ENCODE assay signal across 11 cellular contexts in the genomic region with DNA sequence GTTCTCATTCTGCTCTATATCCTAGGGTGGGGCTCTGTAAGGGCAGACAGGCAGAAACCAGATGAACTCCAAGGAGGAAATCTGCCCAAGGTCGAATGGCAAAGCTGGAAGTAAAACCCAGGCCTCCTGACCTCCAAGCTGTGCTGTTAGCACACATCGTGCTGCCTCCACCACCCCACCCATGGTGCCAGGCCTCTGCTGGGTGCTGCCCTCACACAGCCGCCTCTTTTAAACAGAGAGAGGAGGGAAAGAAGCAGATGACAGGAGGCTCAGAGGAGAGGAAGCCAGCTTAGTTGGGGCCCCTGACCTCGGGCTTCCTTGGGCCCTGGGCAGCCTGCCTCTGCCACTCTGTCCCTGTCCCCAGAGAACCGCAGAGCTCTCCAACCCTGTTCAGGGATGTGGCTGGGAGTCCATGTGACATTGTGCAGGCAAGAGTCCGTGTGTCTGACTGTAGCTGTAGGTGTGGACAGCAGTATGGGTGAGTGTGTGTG. TPM values are rescaled to one million over a fixed set of nuclear protein-coding genes. Genes with fewer than 3 reads are reported as not detected.
DNase-seq lines count a peak whose midpoint lies in the region; ATAC-seq, FAIRE-seq and TF ChIP-seq lines count a peak whose summit lies in the region.
"Had no signal": no experiment of that assay in that cellular context is flagged by ENCODE, and none has a peak within 500 bp of the region (broad histone marks: within the 10 kb centered on the region; RNA-seq: fewer than 3 reads in every experiment).

No MANE protein-coding gene starts in this region.

- H3K79me2 ChIP-seq in HCT116 (ENCODE audit: insufficient read depth, low read length) (no peaks in the 10 kb centered on the region), mammary epithelial cell (ENCODE audit: insufficient read depth, low read length) (no peaks in the 10 kb centered on the region), keratinocyte (ENCODE audit: control insufficient read depth, insufficient read depth, low read length) (no peaks in the 10 kb centered on the region)

- intact Hi-C loops in HCT116 (cut with micrococcal nuclease), result no loop called here
- intact Hi-C loops in mammary epithelial cell (cut with micrococcal nuclease), result loop anchor here (10.0 kb wide), 1 partner anchor 363 kb away; no protein-coding TSS in a partner anchor

- ATAC-seq in HCT116 (peak; percentile 3; the same call in 1 of the 2 replicates), GM18909 (IDR thresholded peaks at IDR 0.05; ENCODE audit: poor library complexity, unreplicated experiment) (no peak)

- BruUV-seq in HCT116 (replicated peaks; lab: Mats Ljungman, UMichigan) (no TSS peak), mammary epithelial cell (replicated peaks; lab: Mats Ljungman, UMichigan) (no TSS peak)

- POLR2A ChIA-PET in HCT116 (lab: Charles Lee), result no interaction called here

- no peak for TF ChIP-seq POLR2A in HCT116 (IDR thresholded peaks at IDR 0.05; ENCODE audit: borderline replicate concordance, extremely low read depth, insufficient read depth, insufficient read length)

- in situ Hi-C loops in mammary epithelial cell (cut with MboI; ENCODE audit: low sequenced_read_pairs in 2 of 2), result no loop called here

- H2AFZ ChIP-seq in HCT116 (ENCODE audit: low read depth, low read length, poor library complexity, severe bottlenecking) (no peak overlapping the region), mammary epithelial cell (ENCODE audit: low read depth, low read length) (peak overlapping the region; percentile 64), keratinocyte (ENCODE audit: control insufficient read depth, low read length) (peak overlapping the region; percentile 21)

- H3K36me3 ChIP-seq in HCT116 (ENCODE audit: control insufficient read depth in 1 of 2, insufficient read depth in 2 of 2, low read length in 2 of 2) (no peaks in the 10 kb centered on the region), mammary epithelial cell (ENCODE audit: insufficient read depth, low read length) (no peaks in the 10 kb centered on the region), keratinocyte (ENCODE audit: control insufficient read depth in 2 of 2, extremely low read depth in 1 of 2, insufficient read depth in 2 of 2, low read length in 2 of 2) (no peaks in the 10 kb centered on the region), skeletal muscle satellite cell (ENCODE audit: insufficient read depth, low read length) (peaks cover 5% of the 10 kb centered on the region)

- RAD21 ChIA-PET in HCT116 (lab: Charles Lee; ENCODE audit: low non-redundant PET in 1 of 2, low total read pairs in 2 of 2, uncharacterized antibody in 2 of 2, unreplicated experiment in 2 of 2), result no interaction called here

- dilution Hi-C loops in mammary epithelial cell (cut with HindIII; ENCODE audit: low sequenced_read_pairs), result no loop called here
- dilution Hi-C loops in keratinocyte (cut with MboI; ENCODE audit: extremely low pct_ligation_motif_present, low sequenced_read_pairs), result no loop called here

- peak overlapping the region; percentile 100 for H3K4me2 ChIP-seq in HCT116 (ENCODE audit: low read length)
- peak overlapping the region; percentile 100 for H3K4me2 ChIP-seq in mammary epithelial cell (ENCODE audit: insufficient read depth, low read depth, low read length)
- H3K4me2 ChIP-seq in keratinocyte (ENCODE audit: control insufficient read depth, extremely low read depth, insufficient read depth, low read depth, low read length), result peak overlapping the region; percentile 89
- peak overlapping the region; percentile 98 for H3K4me2 ChIP-seq in skeletal muscle satellite cell (ENCODE audit: low read length)

- no peaks in the 10 kb centered on the region for H3K9me1 ChIP-seq in keratinocyte (ENCODE audit: control insufficient read depth, extremely low read depth, insufficient read depth, low read length)

- TF ChIP-seq RAD21 in HCT116 (IDR thresholded peaks at IDR 0.05; ENCODE audit: low read depth), result no peak

- DNase-seq in HCT116 (ENCODE audit: low read depth, low spot score) (no peak), mammary epithelial cell (no peak), keratinocyte (ENCODE audit: low read depth, low spot score) (no peak), HuH-7.5 (ENCODE audit: low spot score) (no peak), COLO829 (ENCODE audit: low spot score) (no peak)
- DNase-seq in stimulated activated CD4-positive, alpha-beta T cell treated with anti-CD3 and anti-CD28 coated beads, Interleukin-2, amount 100 ng/mL, for 24 hours, result no peak
- DNase-seq: activated CD4-positive, alpha-beta T cell treated with anti-CD3 and anti-CD28 coated beads for 1 hour; effector memory CD4-positive, alpha-beta T cell; NCI-H2107 had no signal

- H3K27me3 ChIP-seq in HCT116 (ENCODE audit: insufficient read depth, low read length) (no peaks in the 10 kb centered on the region), mammary epithelial cell (ENCODE audit: insufficient read depth, low read length) (no peaks in the 10 kb centered on the region), keratinocyte (ENCODE audit: control insufficient read depth, extremely low read depth, insufficient read depth, low read length) (no peaks in the 10 kb centered on the region), skeletal muscle satellite cell (ENCODE audit: control insufficient read depth, insufficient read depth, low read length) (no peaks in the 10 kb centered on the region)

- H3K4me3 ChIP-seq in HCT116 (replicated peaks in 1 of 2; ENCODE audit: low read depth in 1 of 2, low read length in 2 of 2), result no peak overlapping the region; a peak in 1 of 4 replicates
- H3K4me3 ChIP-seq in mammary epithelial cell (replicated peaks in 1 of 3; ENCODE audit: insufficient read depth in 1 of 3, low read depth in 2 of 3, low read length in 3 of 3), result peak overlapping the region in 2 of 3 experiments; percentile 59 to 78
- peak overlapping the region in 1 of 3 experiments; percentile 54 for H3K4me3 ChIP-seq in keratinocyte (ENCODE audit: control insufficient read depth in 2 of 3, extremely low read depth in 1 of 3, insufficient read depth in 2 of 3, low read depth in 1 of 3, low read length in 3 of 3)
- H3K4me3 ChIP-seq in skeletal muscle satellite cell (ENCODE audit: low read length), result peak overlapping the region; percentile 76

- H3K9me3 ChIP-seq in HCT116 (ENCODE audit: control insufficient read depth in 1 of 2, insufficient read depth in 1 of 2, low read depth in 1 of 2, low read length in 2 of 2) (no peaks in the 10 kb centered on the region), mammary epithelial cell (replicated peaks; ENCODE audit: insufficient read depth, low read length) (no peaks in the 10 kb centered on the region), keratinocyte (ENCODE audit: control insufficient read depth, low read depth, low read length) (no peaks in the 10 kb centered on the region), skeletal muscle satellite cell (replicated peaks; ENCODE audit: low read length) (no peaks in the 10 kb centered on the region)

- H4K20me1 ChIP-seq in HCT116 (ENCODE audit: insufficient read depth) (no peaks in the 10 kb centered on the region), mammary epithelial cell (ENCODE audit: insufficient read depth, low read length) (no peaks in the 10 kb centered on the region), keratinocyte (ENCODE audit: control insufficient read depth, extremely low read depth, insufficient read depth, low read length) (no peaks in the 10 kb centered on the region)

- peaks cover 13 to 27% of the 10 kb centered on the region in 2 experiments for H3K4me1 ChIP-seq in HCT116 (ENCODE audit: control insufficient read depth in 1 of 2, insufficient read depth in 2 of 2, low read length in 2 of 2)
- peaks cover 27% of the 10 kb centered on the region for H3K4me1 ChIP-seq in mammary epithelial cell (ENCODE audit: insufficient read depth, low read length)
- peaks cover 23% of the 10 kb centered on the region for H3K4me1 ChIP-seq in keratinocyte (ENCODE audit: control insufficient read depth, extremely low read depth, insufficient read depth, low read length)
- H3K4me1 ChIP-seq in skeletal muscle satellite cell (ENCODE audit: control insufficient read depth, insufficient read depth, low read length), result peaks cover 30% of the 10 kb centered on the region

- no peaks in the 10 kb centered on the region for H3K9me2 ChIP-seq in HCT116 (ENCODE audit: insufficient read depth)

- no peak for FAIRE-seq in keratinocyte (lab: Jason Lieb, UNC)

- no peak overlapping the region for H3K9ac ChIP-seq in HCT116 (ENCODE audit: low read length)
- no peak overlapping the region for H3K9ac ChIP-seq in mammary epithelial cell (ENCODE audit: insufficient read depth, low read length)
- no peak overlapping the region for H3K9ac ChIP-seq in keratinocyte (ENCODE audit: control insufficient read depth, extremely low read depth, insufficient read depth, low read length)
- H3K9ac ChIP-seq in skeletal muscle satellite cell (ENCODE audit: low read depth, low read length), result peak overlapping the region; percentile 97

- no peak for TF ChIP-seq CTCF in HCT116 (IDR thresholded peaks at IDR 0.05 in 2 of 3, conservative IDR thresholded peaks at IDR 0.05 in 1 of 3; ENCODE audit: borderline replicate concordance in 1 of 3, insufficient read depth in 1 of 3, low read depth in 2 of 3, low read length in 2 of 3)
- no peak for TF ChIP-seq CTCF in mammary epithelial cell (conservative IDR thresholded peaks at IDR 0.05 in 1 of 2, IDR thresholded peaks at IDR 0.05 in 1 of 2; ENCODE audit: extremely low read depth in 1 of 2, insufficient read depth in 1 of 2, low read depth in 1 of 2, low read length in 2 of 2)
- no peak for TF ChIP-seq CTCF in keratinocyte (optimal IDR thresholded peaks at IDR 0.05 in 1 of 3, IDR thresholded peaks at IDR 0.05 in 1 of 3, conservative IDR thresholded peaks at IDR 0.05 in 1 of 3; ENCODE audit: extremely low read depth in 1 of 3, insufficient read depth in 2 of 3, low read length in 3 of 3)

- WGBS in mammary epithelial cell (ENCODE audit: low coverage, missing lambda C conversion rate), result 45% methylated on average over 6 of the region's 6 CpGs

- CTCF ChIA-PET in HCT116 (lab: Charles Lee) (no interaction called here), mammary epithelial cell (lab: Charles Lee; ENCODE audit: low non-redundant PET) (interaction anchor here (0.6 kb wide), 1 partner anchor 259 kb away, joined by 4 read pairs; no protein-coding TSS in a partner anchor)

- no peak overlapping the region; the same call in 1 of the 2 replicates for H3K27ac ChIP-seq in HCT116 (ENCODE audit: low read depth, low read length)
- no peak overlapping the region for H3K27ac ChIP-seq in mammary epithelial cell (ENCODE audit: insufficient read depth, low read depth, low read length)
- H3K27ac ChIP-seq in keratinocyte (ENCODE audit: control insufficient read depth, insufficient read depth, low read length), result no peak overlapping the region

RNA-seq across cellular contexts. Expression of a gene that starts 1.1 kb away (rescaled TPM):
- total RNA-seq in HCT116 (2021; ENCODE audit: unreplicated experiment) (1.3 TPM), mammary epithelial cell (10 to 100 TPM in 1 of 2 donors, 1 to 10 TPM in 1; 9.2 to 60.0 TPM)
- 0.87 and 1.5 TPM in 2 replicates for polyA plus RNA-seq in HCT116 (2012)
- polyA plus RNA-seq in mammary epithelial cell (7.6 TPM), keratinocyte (11.2 to 12.0 TPM (median 11.2 TPM) in 3 replicates)
- polyA minus RNA-seq in mammary epithelial cell (7.9 TPM), keratinocyte (9.7 to 19.1 TPM (median 14.7 TPM) in 3 replicates)
- polyA plus RNA-seq in keratinocyte (2011; ENCODE audit: low read depth), result 2.0 TPM
- polyA plus RNA-seq in keratinocyte (2011; cell fraction: cytosol; rRNA removed), result 14.5 and 17.2 TPM in 2 replicates
- 12.3 and 14.8 TPM in 2 replicates for polyA plus RNA-seq in keratinocyte (2011; cell fraction: nucleus; rRNA removed)
- polyA plus RNA-seq in keratinocyte (2012; ENCODE audit: low replicate concordance), result 1.3 and 12.0 TPM in 2 replicates
- polyA minus RNA-seq in keratinocyte (2011; cell fraction: cytosol; rRNA and poly(A)+ RNA removed), result 16.7 TPM
- 2.8 and 8.0 TPM in 2 replicates for polyA minus RNA-seq in keratinocyte (2011; cell fraction: nucleus; rRNA and poly(A)+ RNA removed)
- 7.4 and 22.9 TPM in 2 replicates for total RNA-seq in skeletal muscle satellite cell (2012; rRNA removed)

RNA-seq across cellular contexts. Expression of a gene that starts 50.5 kb away (rescaled TPM):
- 279 TPM for total RNA-seq in HCT116 (2021; ENCODE audit: unreplicated experiment)
- 150 and 175 TPM in 2 replicates for polyA plus RNA-seq in HCT116 (2012)
- total RNA-seq in mammary epithelial cell, result 100 to 1,000 TPM; 108 to 110 TPM
- polyA plus RNA-seq in mammary epithelial cell, result 67.5 TPM
- polyA minus RNA-seq in mammary epithelial cell, result 98.9 TPM
- polyA plus RNA-seq in keratinocyte, result 37.6 to 87.4 TPM (median 61.5 TPM) in 3 replicates
- polyA plus RNA-seq in keratinocyte (2011; ENCODE audit: low read depth), result 24.4 TPM
- polyA plus RNA-seq in keratinocyte (2011; cell fraction: cytosol; rRNA removed), result 43.6 and 72.7 TPM in 2 replicates
- 67.7 and 68.1 TPM in 2 replicates for polyA plus RNA-seq in keratinocyte (2011; cell fraction: nucleus; rRNA removed)
- polyA plus RNA-seq in keratinocyte (2012; ENCODE audit: low replicate concordance), result 53.7 and 79.4 TPM in 2 replicates
- polyA minus RNA-seq in keratinocyte, result 59.9 to 118 TPM (median 61.3 TPM) in 3 replicates
- polyA minus RNA-seq in keratinocyte (2011; cell fraction: cytosol; rRNA and poly(A)+ RNA removed), result 35.9 TPM
- 27.1 and 64.3 TPM in 2 replicates for polyA minus RNA-seq in keratinocyte (2011; cell fraction: nucleus; rRNA and poly(A)+ RNA removed)
- 53.0 and 70.1 TPM in 2 replicates for total RNA-seq in skeletal muscle satellite cell (2012; rRNA removed)

RNA-seq across cellular contexts. Expression of a gene that starts 51.1 kb away (rescaled TPM):
- 49.2 TPM for total RNA-seq in HCT116 (2021; ENCODE audit: unreplicated experiment)
- 39.3 and 52.1 TPM in 2 replicates for polyA plus RNA-seq in HCT116 (2012)
- 10 to 100 TPM; 17.0 to 42.8 TPM for total RNA-seq in mammary epithelial cell
- polyA plus RNA-seq in mammary epithelial cell, result 43.5 TPM
- 13.2 TPM for polyA minus RNA-seq in mammary epithelial cell
- 66.8 to 87.5 TPM (median 69.1 TPM) in 3 replicates for polyA plus RNA-seq in keratinocyte
- 29.4 TPM for polyA plus RNA-seq in keratinocyte (2011; ENCODE audit: low read depth)
- polyA plus RNA-seq in keratinocyte (2011; cell fraction: cytosol; rRNA removed), result 82.7 and 141 TPM in 2 replicates
- 44.8 and 57.2 TPM in 2 replicates for polyA plus RNA-seq in keratinocyte (2011; cell fraction: nucleus; rRNA removed)
- polyA plus RNA-seq in keratinocyte (2012; ENCODE audit: low replicate concordance), result 53.1 and 65.1 TPM in 2 replicates
- 14.8 to 35.9 TPM (median 20.4 TPM) in 3 replicates for polyA minus RNA-seq in keratinocyte
- 14.0 TPM for polyA minus RNA-seq in keratinocyte (2011; cell fraction: cytosol; rRNA and poly(A)+ RNA removed)
- 8.1 and 18.2 TPM in 2 replicates for polyA minus RNA-seq in keratinocyte (2011; cell fraction: nucleus; rRNA and poly(A)+ RNA removed)
- 29.4 and 38.0 TPM in 2 replicates for total RNA-seq in skeletal muscle satellite cell (2012; rRNA removed)

Comparison
In these comparisons a context has a peak if more than half of its experiments do, and no peak if none do; other contexts are left out.
1. H3K4me3 ChIP-seq: peak in mammary epithelial cell (2 of 3) and skeletal muscle satellite cell (single experiment); none in HCT116 (0 of 2).
2. Peak in every context shown above with its lines, with median percentiles within 50 percentile points of each other: H3K4me2 ChIP-seq.